Comparison of ENCODE assay signal across 8 cellular contexts in genomic region chr17:56914641-56915263, GRCh38. TPM values are rescaled to one million over a fixed set of nuclear protein-coding genes. Genes with fewer than 3 reads are reported as not detected.
DNase-seq lines count a peak whose midpoint lies in the region; ATAC-seq, FAIRE-seq and TF ChIP-seq lines count a peak whose summit lies in the region.

No MANE protein-coding gene starts in this region.

- peak overlapping the region; percentile 90 for H3K4me3 Mint-ChIP-seq in nephron progenitor cell

- H3K9me3 Mint-ChIP-seq in nephron progenitor cell: peaks cover 25% of the 10 kb centered on the region

- no peak overlapping the region for H3K18ac ChIP-seq in H1 (ENCODE audit: extremely low read depth, low read length)

- no peak overlapping the region for H4K8ac ChIP-seq in H1 (ENCODE audit: extremely low read depth, insufficient read depth, low read length)

- H2AFZ ChIP-seq in H1 (ENCODE audit: low read length): no peak overlapping the region

- POLR2A ChIA-PET in Panc1 (lab: Charles Lee) (interaction anchor here (1.0 to 1.1 kb wide), 3 partner anchors 11 to 95 kb away, joined by 3 read pairs; no protein-coding TSS in a partner anchor), H1 (lab: Charles Lee; ENCODE audit: partially characterized antibody) (interaction anchor here (0.5 to 2.3 kb wide), 6 partner anchors 10 to 158 kb away, joined by 3 to 11 read pairs (median 4); partner anchors contain the start of gene DGKE)

- H3K56ac ChIP-seq in H1 (replicated peaks; ENCODE audit: insufficient read length, low read depth, low read length): no peak overlapping the region

- no peak for ATAC-seq in Panc1
- no peak for ATAC-seq in HG02970 (IDR thresholded peaks at IDR 0.05; ENCODE audit: low FRiP score, unreplicated experiment)

- no peak for TF ChIP-seq POLR2A in H1 (IDR thresholded peaks at IDR 0.05; ENCODE audit: control extremely low read depth in 1 of 2, low read depth in 2 of 2, low read length in 2 of 2)

- in situ Hi-C loops in Panc1 (cut with HindIII; ENCODE audit: low pct_unique_long_range_greater_than_20kb, low sequenced_read_pairs): no loop called here

- H3K36me3 ChIP-seq in Panc1 (ENCODE audit: control insufficient read depth, insufficient read depth, low read length) (peaks cover 4% of the 10 kb centered on the region; the same call in 1 of the 2 replicates), H1 (ENCODE audit: control insufficient read depth in 2 of 4, insufficient read depth in 4 of 4, low read length in 3 of 4) (peaks cover 0 to 4% (median 0%) of the 10 kb centered on the region in 4 experiments; a peak in 1 of 8 replicates)

- no peak overlapping the region for H3K27ac Mint-ChIP-seq in nephron progenitor cell

- peaks cover 22% of the 10 kb centered on the region for H3K4me1 Mint-ChIP-seq in nephron progenitor cell

- H3K4me3 ChIP-seq in Panc1 (ENCODE audit: low read depth in 2 of 2, low read length in 2 of 2) (peak overlapping the region; percentile 78 to 81), H1 (ENCODE audit: extremely low read depth in 1 of 4, insufficient read depth in 2 of 4, low read depth in 3 of 4, low read length in 4 of 4) (peak overlapping the region; percentile 49 to 79 (median 72))

- H2BK15ac ChIP-seq in H1 (ENCODE audit: low read length): no peak overlapping the region

- H3K4ac ChIP-seq in H1 (replicated peaks; ENCODE audit: insufficient read length, low read depth, low read length): no peak overlapping the region

- no peak overlapping the region for H2BK120ac ChIP-seq in H1 (replicated peaks; ENCODE audit: low read depth, low read length)

- TF ChIP-seq CTCF in Panc1 (IDR thresholded peaks at IDR 0.05) (no peak), H1 (IDR thresholded peaks at IDR 0.05; ENCODE audit: control extremely low read depth in 1 of 3, insufficient read depth in 1 of 3, low read depth in 1 of 3, low read length in 3 of 3) (no peak), nephron progenitor cell (IDR thresholded peaks at IDR 0.05) (no peak)

- CTCF ChIA-PET in Panc1 (lab: Charles Lee): interaction anchor here (1.5 kb wide), 1 partner anchor 95 kb away, joined by 3 read pairs; no protein-coding TSS in a partner anchor
- CTCF ChIA-PET in H1 (lab: Charles Lee; ENCODE audit: partially characterized antibody): interaction anchor here (0.7 to 0.9 kb wide), 3 partner anchors 10 to 95 kb away, joined by 3 read pairs; no protein-coding TSS in a partner anchor

- no peak overlapping the region for H2AK5ac ChIP-seq in H1 (ENCODE audit: low read depth, low read length)

- H3K27me3 Mint-ChIP-seq in nephron progenitor cell (ENCODE audit: low read depth, poor library complexity): peaks cover 35% of the 10 kb centered on the region

- no peak overlapping the region for H3K23ac ChIP-seq in H1 (ENCODE audit: insufficient read length)

- H3K79me2 ChIP-seq in H1 (ENCODE audit: control insufficient read depth in 1 of 2, insufficient read depth in 2 of 2, low read length in 2 of 2): peaks cover 0 to 9% of the 10 kb centered on the region in 2 experiments; a peak in 1 of 4 replicates

- H3K23me2 ChIP-seq in H1 (ENCODE audit: low read depth, low read length): peaks cover 13% of the 10 kb centered on the region; the same call in 1 of the 2 replicates

- TF ChIP-seq RAD21 in H1 (IDR thresholded peaks at IDR 0.05 in 1 of 2, conservative IDR thresholded peaks at IDR 0.05 in 1 of 2; ENCODE audit: low read depth in 2 of 2, low read length in 2 of 2): no peak

- H3K27me3 ChIP-seq in Panc1 (ENCODE audit: control insufficient read depth, insufficient read depth, low read length): no peaks in the 10 kb centered on the region
- H3K27me3 ChIP-seq in H1 (replicated peaks in 1 of 4; ENCODE audit: control insufficient read depth in 3 of 4, extremely low read depth in 1 of 4, insufficient read depth in 3 of 4, low read length in 3 of 4): peaks cover 0 to 21% (median 17%) of the 10 kb centered on the region in 4 experiments; a peak in 6 of 7 replicates

- intact Hi-C loops in Panc1 (cut with micrococcal nuclease; ENCODE audit: unreplicated experiment): no loop called here

- peaks cover 3% of the 10 kb centered on the region for H3K79me1 ChIP-seq in H1 (ENCODE audit: low read depth, low read length)

- H3K36me3 Mint-ChIP-seq in nephron progenitor cell (ENCODE audit: low read depth): peaks cover 7% of the 10 kb centered on the region

- DNase-seq in NCI-H1105 treated with DMSO at 0.1 percent for 48 hours (lab: John Stamatoyannopoulos, UW) (peak; percentile 20), NCI-H1105 (lab: John Stamatoyannopoulos, UW) (no peak), Panc1 (ENCODE audit: low read depth, low spot score) (peak; percentile 55), H1 (ENCODE audit: low read depth in 1 of 2, low spot score in 2 of 2) (no peak), nephron progenitor cell (no peak), frontal cortex (ENCODE audit: low spot score in 2 of 2) (no peak), 8988T (no peak)

- H2BK20ac ChIP-seq in H1 (ENCODE audit: low read length): no peak overlapping the region

- H2BK12ac ChIP-seq in H1 (ENCODE audit: low read depth, low read length): no peak overlapping the region

- no peak overlapping the region for H3K14ac ChIP-seq in H1 (ENCODE audit: insufficient read length)

- BruUV-seq in Panc1 (replicated peaks; lab: Mats Ljungman, UMichigan): no TSS peak

- FAIRE-seq in H1 (lab: Jason Lieb, UNC): no peak
- no peak for FAIRE-seq in frontal cortex (lab: Jason Lieb, UNC)

- no peak for TF ChIP-seq EP300 in H1 (IDR thresholded peaks at IDR 0.05; ENCODE audit: borderline replicate concordance in 1 of 2, low read depth in 2 of 2, low read length in 2 of 2)

- H3K9me3 ChIP-seq in Panc1 (ENCODE audit: control insufficient read depth, insufficient read depth, low read depth, low read length) (peaks cover 11% of the 10 kb centered on the region; the same call in 1 of the 2 replicates), H1 (ENCODE audit: insufficient read depth in 2 of 2, low read depth in 1 of 2, low read length in 1 of 2) (no peaks in the 10 kb centered on the region)

- H3K27ac ChIP-seq in Panc1 (ENCODE audit: low read length): peak overlapping the region; percentile 99
- no peak overlapping the region for H3K27ac ChIP-seq in H1 (ENCODE audit: low read depth, low read length)

- H4K20me1 ChIP-seq in H1 (replicated peaks in 1 of 2; ENCODE audit: control insufficient read depth in 1 of 2, insufficient read depth in 2 of 2, low read length in 2 of 2): peaks cover 0 to 4% of the 10 kb centered on the region in 2 experiments

- peaks cover 30% of the 10 kb centered on the region for H3K4me1 ChIP-seq in Panc1 (ENCODE audit: control insufficient read depth, insufficient read depth, low read length)
- H3K4me1 ChIP-seq in H1 (replicated peaks in 1 of 4; ENCODE audit: control insufficient read depth in 3 of 4, insufficient read depth in 4 of 4, low read length in 3 of 4): peaks cover 3 to 9% (median 6%) of the 10 kb centered on the region in 4 experiments; a peak in 6 of 7 replicates

- no peak overlapping the region for H2BK5ac ChIP-seq in H1 (ENCODE audit: low read depth, low read length)

- H4K91ac ChIP-seq in H1 (replicated peaks; ENCODE audit: insufficient read length, low read length): no peak overlapping the region

- 0 out of 7 replicates have a peak overlapping the region, but pooled peaks of 1 of the 4 experiments have one; percentile 8 for H3K9ac ChIP-seq in H1 (replicated peaks in 1 of 4; ENCODE audit: extremely low read depth in 1 of 4, low read depth in 3 of 4, low read length in 3 of 4)

- 14% methylated on average over 9 of the region's 9 CpGs; no CpG with 5 or more reads in 1 of the 2 experiments for WGBS in H1 (ENCODE audit: extremely low coverage in 1 of 2, insufficient coverage in 1 of 2, insufficient read length in 1 of 2, insufficient replicate concordance in 2 of 2, low coverage in 1 of 2, low lambda C conversion rate in 2 of 2, missing lambda C conversion rate in 1 of 2), 2 experiments

- H4K5ac ChIP-seq in H1 (ENCODE audit: insufficient read length, low read depth, low read length): no peak overlapping the region

- peak overlapping the region; percentile 80 to 97 for H3K4me2 ChIP-seq in H1 (ENCODE audit: insufficient read depth in 1 of 2, low read depth in 2 of 2, low read length in 2 of 2)

TF ChIP-seq in H1, 55 proteins besides CTCF, POLR2A, EP300 and RAD21:
- TF ChIP-seq POU5F1 (IDR thresholded peaks at IDR 0.05; ENCODE audit: low read depth, low read length) (no peak), CBX5 (IDR thresholded peaks at IDR 0.05; ENCODE audit: low read depth, low read length) (no peak), RBBP5 (IDR thresholded peaks at IDR 0.05; ENCODE audit: borderline replicate concordance, low read depth, low read length) (no peak), KDM4A (IDR thresholded peaks at IDR 0.05; ENCODE audit: low read depth, low read length, severe bottlenecking) (no peak)

RNA-seq across cellular contexts. Expression of gene TRIM25, which starts 0.9 kb away (rescaled TPM):
- 73.2 TPM for total RNA-seq in Panc1 (2021; ENCODE audit: unreplicated experiment)
- polyA plus RNA-seq in Panc1 (2012; ENCODE audit: insufficient read length): 42.3 TPM
- 37.3 and 38.9 TPM in 2 replicates for total RNA-seq in H1 (2021; fragmentation: NEBNext Ultra II Directional; extraction: Animal tissue kit (Norgen Biotek cat#: 25700))
- 16.6 and 23.0 TPM in 2 replicates for polyA plus RNA-seq in H1 (2011; rRNA removed)
- 17.3 TPM for polyA plus RNA-seq in H1 (2011; cell fraction: cytosol; rRNA removed)
- polyA plus RNA-seq in H1 (2011; cell fraction: nucleus; rRNA removed): 29.2 TPM
- polyA plus RNA-seq in H1 (2012, experiment 1 of 2): 22.4 to 33.7 TPM (median 23.7 TPM) in 4 replicates
- 18.4 TPM for polyA plus RNA-seq in H1 (2012, experiment 2 of 2)
- polyA plus RNA-seq in H1 (2013, experiment 1 of 2): 20.8 TPM
- 16.5 TPM for polyA plus RNA-seq in H1 (2013, experiment 2 of 2)
- 29.4 and 38.0 TPM in 2 replicates for polyA minus RNA-seq in H1 (2011; rRNA and poly(A)+ RNA removed)
- polyA minus RNA-seq in H1 (2011; cell fraction: cytosol; rRNA and poly(A)+ RNA removed): 28.5 TPM
- 24.9 TPM for polyA minus RNA-seq in H1 (2011; cell fraction: nucleus; rRNA and poly(A)+ RNA removed)
- total RNA-seq in frontal cortex: 0.82 TPM

RNA-seq across cellular contexts. Expression of gene COIL, which starts 46.1 kb away (rescaled TPM):
- total RNA-seq in Panc1 (2021; ENCODE audit: unreplicated experiment) (32.9 TPM), frontal cortex (32.6 TPM)
- polyA plus RNA-seq in Panc1 (2012; ENCODE audit: insufficient read length): 12.3 TPM
- 21.3 and 23.6 TPM in 2 replicates for total RNA-seq in H1 (2021; fragmentation: NEBNext Ultra II Directional; extraction: Animal tissue kit (Norgen Biotek cat#: 25700))
- polyA plus RNA-seq in H1 (2011; rRNA removed): 3.1 and 5.2 TPM in 2 replicates
- polyA plus RNA-seq in H1 (2011; cell fraction: cytosol; rRNA removed): 7.3 TPM
- 2.5 TPM for polyA plus RNA-seq in H1 (2011; cell fraction: nucleus; rRNA removed)
- polyA plus RNA-seq in H1 (2012, experiment 1 of 2): 13.2 to 16.5 TPM (median 13.9 TPM) in 4 replicates
- polyA plus RNA-seq in H1 (2012, experiment 2 of 2): 2.0 TPM
- 19.4 TPM for polyA plus RNA-seq in H1 (2013, experiment 1 of 2)
- polyA plus RNA-seq in H1 (2013, experiment 2 of 2): 18.7 TPM
- 5.0 and 6.5 TPM in 2 replicates for polyA minus RNA-seq in H1 (2011; rRNA and poly(A)+ RNA removed)
- 4.5 TPM for polyA minus RNA-seq in H1 (2011; cell fraction: cytosol; rRNA and poly(A)+ RNA removed)
- polyA minus RNA-seq in H1 (2011; cell fraction: nucleus; rRNA and poly(A)+ RNA removed): 7.6 TPM

Comparison
In these comparisons a context has a peak if more than half of its experiments do, and no peak if none do; other contexts are left out.
1. DNase-seq: peak in NCI-H1105 treated with DMSO at 0.1 percent for 48 hours (single experiment) and Panc1 (single experiment); none in NCI-H1105 (single experiment), H1 (0 of 2), nephron progenitor cell (single experiment), frontal cortex (0 of 2) and 8988T (single experiment).
2. RNA of gene TRIM25, which starts 0.9 kb away (total RNA-seq): 73.2 TPM in Panc1 (single experiment) and 37.3 to 38.9 TPM in H1; 0.82 TPM in frontal cortex (single experiment); every median in the first group is over 10 times any median in the second.